8 cellular contexts compared by ENCODE assay signal in genomic region chr7:25619963-25620799, GRCh38.
DNase-seq lines count a peak whose midpoint lies in the region; ATAC-seq and TF ChIP-seq lines count a peak whose summit lies in the region.

No MANE protein-coding gene starts in this region.

- CTCF ChIA-PET in activated CD4-positive, alpha-beta T cell treated with anti-CD3 and anti-CD28 coated beads, Interleukin-2, amount 10 ng/mL, durations not matched to agents 7 days and 5 days (lab: Charles Lee) = no interaction called here
- CTCF ChIA-PET in activated CD4-positive, alpha-beta memory T cell treated with anti-CD3 and anti-CD28 coated beads, Interleukin-2, amount 10 ng/mL, durations not matched to agents 7 days and 5 days (lab: Charles Lee) = interaction anchor here (1.3 to 1.4 kb wide), 2 partner anchors 10 to 360 kb away, joined by 3 to 4 read pairs; no protein-coding TSS in a partner anchor

- H3K4me1 ChIP-seq in right cardiac atrium (ENCODE audit: control insufficient read depth, insufficient read depth, low read length) = peaks cover 9% of the 10 kb centered on the region
- H3K4me1 ChIP-seq in thoracic aorta (ENCODE audit: control insufficient read depth in 1 of 2, low read depth in 2 of 2) = peaks cover 38 to 65% of the 10 kb centered on the region in 2 donors

- DNase-seq in activated CD4-positive, alpha-beta T cell treated with anti-CD3 and anti-CD28 coated beads, Interleukin-2, amount 10 ng/mL, durations not matched to agents 7 days and 5 days = peak; percentile 29
- no peak for DNase-seq in activated CD4-positive, alpha-beta T cell treated with anti-CD3 and anti-CD28 coated beads for 1 hour
- DNase-seq in activated CD4-positive, alpha-beta memory T cell treated with anti-CD3 and anti-CD28 coated beads, Interleukin-2, amount 10 ng/mL, durations not matched to agents 7 days and 5 days = peak; percentile 17
- DNase-seq in right cardiac atrium (peak; percentile 25 to 66 (median 61)), thoracic aorta (ENCODE audit: low spot score) (no peak), NCI-H748 (lab: John Stamatoyannopoulos, UW; ENCODE audit: unreplicated experiment) (no peak), MG63 (no peak), NCI-H2081 (lab: John Stamatoyannopoulos, UW) (no peak)

- no peaks in the 10 kb centered on the region for H3K9me3 ChIP-seq in right cardiac atrium (ENCODE audit: control insufficient read depth, low read length)
- H3K9me3 ChIP-seq in thoracic aorta = no peaks in the 10 kb centered on the region
- no peaks in the 10 kb centered on the region for H3K9me3 ChIP-seq in MG63

- H3K27ac Mint-ChIP-seq in activated CD4-positive, alpha-beta T cell treated with anti-CD3 and anti-CD28 coated beads, Interleukin-2, amount 10 ng/mL, durations not matched to agents 7 days and 5 days = peak overlapping the region; percentile 66
- H3K27ac Mint-ChIP-seq in activated CD4-positive, alpha-beta memory T cell treated with anti-CD3 and anti-CD28 coated beads, Interleukin-2, amount 10 ng/mL, durations not matched to agents 7 days and 5 days = no peak overlapping the region

- H3K27me3 Mint-ChIP-seq in activated CD4-positive, alpha-beta T cell treated with anti-CD3 and anti-CD28 coated beads, Interleukin-2, amount 10 ng/mL, durations not matched to agents 7 days and 5 days = no peaks in the 10 kb centered on the region
- H3K27me3 Mint-ChIP-seq in activated CD4-positive, alpha-beta memory T cell treated with anti-CD3 and anti-CD28 coated beads, Interleukin-2, amount 10 ng/mL, durations not matched to agents 7 days and 5 days = no peaks in the 10 kb centered on the region

- H3K36me3 Mint-ChIP-seq in activated CD4-positive, alpha-beta T cell treated with anti-CD3 and anti-CD28 coated beads, Interleukin-2, amount 10 ng/mL, durations not matched to agents 7 days and 5 days (ENCODE audit: low read depth) = no peaks in the 10 kb centered on the region
- H3K36me3 Mint-ChIP-seq in activated CD4-positive, alpha-beta memory T cell treated with anti-CD3 and anti-CD28 coated beads, Interleukin-2, amount 10 ng/mL, durations not matched to agents 7 days and 5 days (ENCODE audit: low read depth) = no peaks in the 10 kb centered on the region

- H3K36me3 ChIP-seq in thoracic aorta = no peaks in the 10 kb centered on the region
- no peaks in the 10 kb centered on the region for H3K36me3 ChIP-seq in MG63

- peak overlapping the region; percentile 27 for H3K4me3 Mint-ChIP-seq in activated CD4-positive, alpha-beta T cell treated with anti-CD3 and anti-CD28 coated beads, Interleukin-2, amount 10 ng/mL, durations not matched to agents 7 days and 5 days
- H3K4me3 Mint-ChIP-seq in activated CD4-positive, alpha-beta memory T cell treated with anti-CD3 and anti-CD28 coated beads, Interleukin-2, amount 10 ng/mL, durations not matched to agents 7 days and 5 days = no peak overlapping the region

- intact Hi-C loops in right cardiac atrium (cut with DNase I) = no loop called here

- peaks cover 19% of the 10 kb centered on the region for H3K4me1 Mint-ChIP-seq in activated CD4-positive, alpha-beta T cell treated with anti-CD3 and anti-CD28 coated beads, Interleukin-2, amount 10 ng/mL, durations not matched to agents 7 days and 5 days
- peaks cover 14% of the 10 kb centered on the region for H3K4me1 Mint-ChIP-seq in activated CD4-positive, alpha-beta memory T cell treated with anti-CD3 and anti-CD28 coated beads, Interleukin-2, amount 10 ng/mL, durations not matched to agents 7 days and 5 days

- ATAC-seq in right cardiac atrium (peak; percentile 63 to 64), thoracic aorta (ENCODE audit: insufficient number of reproducible peaks, low FRiP score, low read depth) (no peak)

- POLR2A ChIA-PET in activated CD4-positive, alpha-beta T cell treated with anti-CD3 and anti-CD28 coated beads, Interleukin-2, amount 10 ng/mL, durations not matched to agents 7 days and 5 days (lab: Charles Lee) = no interaction called here
- POLR2A ChIA-PET in activated CD4-positive, alpha-beta memory T cell treated with anti-CD3 and anti-CD28 coated beads, Interleukin-2, amount 10 ng/mL, durations not matched to agents 7 days and 5 days (lab: Charles Lee) = no interaction called here

- 52% methylated on average over 8 of the region's 8 CpGs for WGBS in right cardiac atrium

- peak overlapping the region; percentile 83 for H3K27ac ChIP-seq in right cardiac atrium (ENCODE audit: low read length)
- peak overlapping the region; percentile 53 to 74 for H3K27ac ChIP-seq in thoracic aorta

- no peaks in the 10 kb centered on the region for H3K27me3 ChIP-seq in right cardiac atrium (ENCODE audit: control insufficient read depth, insufficient read depth)
- H3K27me3 ChIP-seq in thoracic aorta (replicated peaks; ENCODE audit: insufficient read depth) = no peaks in the 10 kb centered on the region
- H3K27me3 ChIP-seq in MG63 = no peaks in the 10 kb centered on the region

- TF ChIP-seq CTCF in thoracic aorta (IDR thresholded peaks at IDR 0.05) = no peak

- H3K9me3 Mint-ChIP-seq in activated CD4-positive, alpha-beta T cell treated with anti-CD3 and anti-CD28 coated beads, Interleukin-2, amount 10 ng/mL, durations not matched to agents 7 days and 5 days = peaks cover 3% of the 10 kb centered on the region
- no peaks in the 10 kb centered on the region for H3K9me3 Mint-ChIP-seq in activated CD4-positive, alpha-beta memory T cell treated with anti-CD3 and anti-CD28 coated beads, Interleukin-2, amount 10 ng/mL, durations not matched to agents 7 days and 5 days

- H3K4me3 ChIP-seq in right cardiac atrium (ENCODE audit: low read length) (no peak overlapping the region), thoracic aorta (peak overlapping the region; percentile 14), MG63 (no peak overlapping the region)

Comparison
In these comparisons a context has a peak if more than half of its experiments do, and no peak if none do; other contexts are left out.
1. DNase-seq: peak in activated CD4-positive, alpha-beta T cell treated with anti-CD3 and anti-CD28 coated beads, Interleukin-2, amount 10 ng/mL, durations not matched to agents 7 days and 5 days (single experiment), activated CD4-positive, alpha-beta memory T cell treated with anti-CD3 and anti-CD28 coated beads, Interleukin-2, amount 10 ng/mL, durations not matched to agents 7 days and 5 days (single experiment) and right cardiac atrium (3 of 3); none in activated CD4-positive, alpha-beta T cell treated with anti-CD3 and anti-CD28 coated beads for 1 hour (single experiment), thoracic aorta (single experiment), NCI-H748 (single experiment), MG63 (single experiment) and NCI-H2081 (0 of 2).